Comparison of ENCODE assay signal across 1 cellular context in the genomic region with DNA sequence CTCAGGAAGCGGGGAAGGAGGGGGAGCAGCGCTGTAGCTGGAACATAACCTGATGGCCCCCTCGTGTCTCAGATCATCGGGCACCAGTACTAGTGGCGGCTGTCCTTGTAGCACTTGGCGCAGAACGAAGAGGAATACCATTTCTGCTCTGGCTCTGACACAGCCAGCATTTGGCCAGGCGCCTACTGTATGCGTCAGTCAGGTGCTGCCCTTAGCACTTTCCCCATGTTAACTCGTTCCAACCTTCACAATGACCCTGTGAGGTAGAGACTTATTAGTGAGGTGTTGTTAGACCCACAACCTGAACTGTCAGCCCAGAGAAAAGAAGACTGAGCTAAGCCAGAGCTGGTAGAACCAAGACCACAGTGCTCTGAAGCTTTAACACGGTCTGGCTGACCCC.
TF ChIP-seq lines count a peak whose summit lies in the region.

No MANE protein-coding gene starts in this region.

TF ChIP-seq in SK-N-SH treated with all-trans-retinoic acid at 6 μM for 48 hours, 23 proteins besides CTCF, POLR2A, EP300 and RAD21 (continued from another document):
- TF ChIP-seq, protein P1, sequence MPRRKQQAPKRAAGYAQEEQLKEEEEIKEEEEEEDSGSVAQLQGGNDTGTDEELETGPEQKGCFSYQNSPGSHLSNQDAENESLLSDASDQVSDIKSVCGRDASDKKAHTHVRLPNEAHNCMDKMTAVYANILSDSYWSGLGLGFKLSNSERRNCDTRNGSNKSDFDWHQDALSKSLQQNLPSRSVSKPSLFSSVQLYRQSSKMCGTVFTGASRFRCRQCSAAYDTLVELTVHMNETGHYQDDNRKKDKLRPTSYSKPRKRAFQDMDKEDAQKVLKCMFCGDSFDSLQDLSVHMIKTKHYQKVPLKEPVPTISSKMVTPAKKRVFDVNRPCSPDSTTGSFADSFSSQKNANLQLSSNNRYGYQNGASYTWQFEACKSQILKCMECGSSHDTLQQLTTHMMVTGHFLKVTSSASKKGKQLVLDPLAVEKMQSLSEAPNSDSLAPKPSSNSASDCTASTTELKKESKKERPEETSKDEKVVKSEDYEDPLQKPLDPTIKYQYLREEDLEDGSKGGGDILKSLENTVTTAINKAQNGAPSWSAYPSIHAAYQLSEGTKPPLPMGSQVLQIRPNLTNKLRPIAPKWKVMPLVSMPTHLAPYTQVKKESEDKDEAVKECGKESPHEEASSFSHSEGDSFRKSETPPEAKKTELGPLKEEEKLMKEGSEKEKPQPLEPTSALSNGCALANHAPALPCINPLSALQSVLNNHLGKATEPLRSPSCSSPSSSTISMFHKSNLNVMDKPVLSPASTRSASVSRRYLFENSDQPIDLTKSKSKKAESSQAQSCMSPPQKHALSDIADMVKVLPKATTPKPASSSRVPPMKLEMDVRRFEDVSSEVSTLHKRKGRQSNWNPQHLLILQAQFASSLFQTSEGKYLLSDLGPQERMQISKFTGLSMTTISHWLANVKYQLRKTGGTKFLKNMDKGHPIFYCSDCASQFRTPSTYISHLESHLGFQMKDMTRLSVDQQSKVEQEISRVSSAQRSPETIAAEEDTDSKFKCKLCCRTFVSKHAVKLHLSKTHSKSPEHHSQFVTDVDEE (CRISPR knock-in tag; IDR thresholded peaks at IDR 0.05) = no peak
- TF ChIP-seq TCF4 (CRISPR knock-in tag; IDR thresholded peaks at IDR 0.05; ENCODE audit: borderline replicate concordance) = no peak
- TF ChIP-seq, protein P2, sequence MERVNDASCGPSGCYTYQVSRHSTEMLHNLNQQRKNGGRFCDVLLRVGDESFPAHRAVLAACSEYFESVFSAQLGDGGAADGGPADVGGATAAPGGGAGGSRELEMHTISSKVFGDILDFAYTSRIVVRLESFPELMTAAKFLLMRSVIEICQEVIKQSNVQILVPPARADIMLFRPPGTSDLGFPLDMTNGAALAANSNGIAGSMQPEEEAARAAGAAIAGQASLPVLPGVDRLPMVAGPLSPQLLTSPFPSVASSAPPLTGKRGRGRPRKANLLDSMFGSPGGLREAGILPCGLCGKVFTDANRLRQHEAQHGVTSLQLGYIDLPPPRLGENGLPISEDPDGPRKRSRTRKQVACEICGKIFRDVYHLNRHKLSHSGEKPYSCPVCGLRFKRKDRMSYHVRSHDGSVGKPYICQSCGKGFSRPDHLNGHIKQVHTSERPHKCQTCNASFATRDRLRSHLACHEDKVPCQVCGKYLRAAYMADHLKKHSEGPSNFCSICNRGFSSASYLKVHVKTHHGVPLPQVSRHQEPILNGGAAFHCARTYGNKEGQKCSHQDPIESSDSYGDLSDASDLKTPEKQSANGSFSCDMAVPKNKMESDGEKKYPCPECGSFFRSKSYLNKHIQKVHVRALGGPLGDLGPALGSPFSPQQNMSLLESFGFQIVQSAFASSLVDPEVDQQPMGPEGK (CRISPR knock-in tag; IDR thresholded peaks at IDR 0.05; ENCODE audit: borderline replicate concordance) = no peak
- TF ChIP-seq CREB5 (CRISPR knock-in tag; IDR thresholded peaks at IDR 0.05; ENCODE audit: low read depth) = no peak
- TF ChIP-seq ZFP3 (CRISPR knock-in tag; IDR thresholded peaks at IDR 0.05) = no peak
